Comparison of ENCODE assay signal across 8 cellular contexts in the genomic region with DNA sequence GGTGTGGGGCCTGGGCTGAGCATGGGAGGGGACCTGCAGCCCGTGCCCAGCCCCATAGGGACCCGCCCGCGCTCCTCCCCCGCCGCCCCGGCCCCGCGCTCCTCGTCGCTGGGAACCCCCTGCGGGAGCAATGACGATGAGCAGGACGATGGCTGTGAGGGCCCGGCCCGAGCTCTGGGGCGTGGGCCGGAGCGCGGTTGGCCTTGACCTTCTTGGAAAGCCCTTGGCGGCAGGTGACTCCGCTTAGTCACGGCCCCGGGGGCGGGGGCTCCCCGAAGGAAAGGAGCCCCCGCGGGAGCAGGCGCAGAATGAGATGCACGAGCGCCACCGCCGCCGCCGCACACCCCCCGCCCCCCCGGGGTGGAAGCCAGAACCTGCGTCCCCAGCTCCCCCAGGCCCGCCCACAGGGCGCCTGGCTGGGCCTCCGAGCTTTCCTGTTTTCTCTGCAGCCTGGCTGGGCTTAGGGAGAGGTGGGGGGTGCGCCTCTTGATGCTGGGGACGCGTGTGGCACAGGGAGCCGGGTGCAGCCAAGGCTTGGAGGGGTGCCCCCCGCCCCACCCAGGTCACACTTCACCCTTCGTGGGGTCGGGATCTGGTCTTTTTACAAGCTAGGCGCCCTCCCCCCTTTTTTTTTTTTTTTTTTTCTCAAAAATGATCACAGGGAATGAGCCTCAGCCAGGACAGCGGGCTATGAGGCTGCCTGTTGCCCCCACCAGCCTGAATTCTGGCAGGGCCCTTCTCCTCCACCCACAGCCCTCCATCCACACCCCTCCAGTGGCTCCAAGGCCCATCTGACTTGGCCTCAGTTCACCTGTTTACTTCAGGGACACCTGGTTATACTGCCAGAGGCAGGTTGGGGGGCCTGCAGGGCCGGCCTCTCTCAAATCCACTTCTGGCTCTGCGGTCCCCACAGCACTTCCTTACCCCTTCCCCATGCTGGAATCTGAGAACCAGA. TPM values are rescaled to one million over a fixed set of nuclear protein-coding genes. Genes with fewer than 3 reads are reported as not detected.
A peak's percentile ranks its signal among the peaks of the same experiment; 100 is the strongest.
DNase-seq lines count a peak whose midpoint lies in the region; ATAC-seq lines count a peak whose summit lies in the region.

No MANE protein-coding gene starts in this region.

- peaks cover 24% of the 10 kb centered on the region for H3K4me1 ChIP-seq in effector memory CD4-positive, alpha-beta T cell (ENCODE audit: control insufficient read depth, insufficient read depth, low read length, poor library complexity, severe bottlenecking)
- H3K4me1 ChIP-seq in mesendoderm (ENCODE audit: control insufficient read depth, low read depth, low read length) = no peaks in the 10 kb centered on the region

- H3K23ac ChIP-seq in mesendoderm (ENCODE audit: low read length) = no peak overlapping the region

- no peak overlapping the region for H3K4ac ChIP-seq in mesendoderm (ENCODE audit: low read depth, low read length)

- H2BK15ac ChIP-seq in mesendoderm (replicated peaks; ENCODE audit: low read depth) = no peak overlapping the region

- no peak overlapping the region for H4K8ac ChIP-seq in mesendoderm (ENCODE audit: low read depth, low read length)

- no peak overlapping the region for H2BK5ac ChIP-seq in mesendoderm (ENCODE audit: low read length)

- peak overlapping the region; percentile 46 for H3K4me3 ChIP-seq in effector memory CD4-positive, alpha-beta T cell (ENCODE audit: insufficient read depth, low read depth, low read length, poor library complexity, severe bottlenecking)
- no peak overlapping the region for H3K4me3 ChIP-seq in mesendoderm (ENCODE audit: low read length)

- H3K27me3 ChIP-seq in effector memory CD4-positive, alpha-beta T cell (replicated peaks; ENCODE audit: control insufficient read depth, insufficient read depth, low read length, poor library complexity, severe bottlenecking) = no peaks in the 10 kb centered on the region
- H3K27me3 ChIP-seq in mesendoderm (ENCODE audit: insufficient read depth, low read length, poor library complexity) = no peaks in the 10 kb centered on the region

- WGBS in mesendoderm (ENCODE audit: extremely low coverage, insufficient coverage, low lambda C conversion rate) = no CpG with 5 or more reads among the region's 52 CpGs

- no peaks in the 10 kb centered on the region for H3K36me3 ChIP-seq in effector memory CD4-positive, alpha-beta T cell (ENCODE audit: control insufficient read depth, insufficient read depth, low read length)
- no peaks in the 10 kb centered on the region for H3K36me3 ChIP-seq in mesendoderm (ENCODE audit: control insufficient read depth, insufficient read depth, low read length)

- H4K5ac ChIP-seq in mesendoderm (ENCODE audit: low read length) = no peak overlapping the region

- peak overlapping the region; percentile 26 for H3K9ac ChIP-seq in mesendoderm (ENCODE audit: low read length)

- DNase-seq in A172 (ENCODE audit: low spot score) (peak; percentile 90), NCI-H510A treated with DMSO at 0.1 percent for 48 hours (lab: John Stamatoyannopoulos, UW) (peak; percentile 66), mesendoderm (peak; percentile 54)
- peak; percentile 82 to 85 for DNase-seq in activated CD8-positive, alpha-beta memory T cell treated with anti-CD3 and anti-CD28 coated beads for 1 hour (ENCODE audit: extremely low read depth in 1 of 2, low read depth in 1 of 2)
- DNase-seq in effector memory CD4-positive, alpha-beta T cell = peak; percentile 86 to 94 (median 93)
- DNase-seq in stimulated activated CD8-positive, alpha-beta memory T cell treated with anti-CD3 and anti-CD28 coated beads, Interleukin-15, amount 100 ng/mL, for 48 hours (ENCODE audit: low read depth in 2 of 2) = peak; percentile 99

- peak overlapping the region; percentile 42 for H3K4me2 ChIP-seq in mesendoderm (ENCODE audit: low read length)

- H3K79me2 ChIP-seq in mesendoderm (ENCODE audit: control insufficient read depth, insufficient read depth, low read length) = no peaks in the 10 kb centered on the region

- H3K79me1 ChIP-seq in mesendoderm (ENCODE audit: low read length) = no peaks in the 10 kb centered on the region

- no peak overlapping the region for H3K56ac ChIP-seq in mesendoderm (ENCODE audit: low read length)

- H3K9me3 ChIP-seq in effector memory CD4-positive, alpha-beta T cell (ENCODE audit: control insufficient read depth, low read length) = no peaks in the 10 kb centered on the region

- no peak overlapping the region for H2AK5ac ChIP-seq in mesendoderm (ENCODE audit: low read length)

- H2BK120ac ChIP-seq in mesendoderm (ENCODE audit: low read depth, low read length) = no peak overlapping the region

- H3K27ac ChIP-seq in effector memory CD4-positive, alpha-beta T cell (ENCODE audit: insufficient read depth, low read length, poor library complexity, severe bottlenecking) = peak overlapping the region; percentile 92
- no peak overlapping the region for H3K27ac ChIP-seq in mesendoderm (ENCODE audit: low read depth, low read length)

- ATAC-seq in GM18858 (IDR thresholded peaks at IDR 0.05; ENCODE audit: unreplicated experiment) (peak; percentile 56), HG03064 (IDR thresholded peaks at IDR 0.05; ENCODE audit: low read depth, unreplicated experiment) (peak; percentile 53)

- no peak overlapping the region for H3K18ac ChIP-seq in mesendoderm (ENCODE audit: low read length)

RNA-seq across cellular contexts. Expression of a gene that starts 17.9 kb away (rescaled TPM):
- total RNA-seq in A172 (2014; rRNA removed; shearing (Covaris generic)) = 41.9 and 48.3 TPM in 2 replicates
- polyA plus RNA-seq in mesendoderm (2013, experiment 1 of 2) = 18.7 TPM
- 18.4 TPM for polyA plus RNA-seq in mesendoderm (2013, experiment 2 of 2)

RNA-seq across cellular contexts. Expression of a gene that starts 18.1 kb away (rescaled TPM):
- 8.8 and 10.4 TPM in 2 replicates for total RNA-seq in A172 (2014; rRNA removed; shearing (Covaris generic))
- 11.0 TPM for polyA plus RNA-seq in mesendoderm (2013, experiment 1 of 2)
- polyA plus RNA-seq in mesendoderm (2013, experiment 2 of 2) = 11.4 TPM

RNA-seq across cellular contexts. Expression of a gene that starts 24.3 kb away (rescaled TPM):
- total RNA-seq in A172 (2014; rRNA removed; shearing (Covaris generic)) = 41.7 and 48.7 TPM in 2 replicates
- 14.0 TPM for polyA plus RNA-seq in mesendoderm (2013, experiment 1 of 2)
- 14.1 TPM for polyA plus RNA-seq in mesendoderm (2013, experiment 2 of 2)
